ENCODE assay signal across 1 cellular context in the genomic region with DNA sequence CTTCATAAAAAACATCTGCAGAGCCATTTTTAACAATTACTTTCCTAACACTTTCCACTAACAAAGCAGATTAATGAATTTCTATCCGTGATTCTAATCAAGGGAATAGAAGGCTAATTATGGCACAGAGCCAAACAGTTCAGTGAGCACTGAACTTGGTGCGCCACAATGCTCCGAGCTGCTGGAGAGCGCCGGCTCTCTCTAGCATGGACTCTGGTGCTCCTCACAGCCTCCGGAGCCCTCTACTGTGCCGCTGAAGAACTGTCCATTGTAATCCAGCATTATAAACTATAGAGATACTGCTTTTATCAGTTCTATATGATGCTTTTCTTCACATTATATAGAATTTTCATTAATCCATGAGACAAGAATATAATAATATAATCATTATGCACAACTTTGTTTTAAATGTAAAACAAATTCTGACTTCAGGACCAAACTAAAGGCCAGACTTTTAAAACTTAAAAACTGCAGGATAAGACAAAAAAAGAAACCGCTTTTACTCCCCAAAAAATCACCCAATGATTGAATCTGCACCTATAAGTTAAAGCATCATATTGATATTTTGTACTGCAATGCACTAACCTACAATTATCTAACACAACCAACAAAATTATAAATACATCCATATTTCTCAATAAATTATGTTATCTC.
TF ChIP-seq lines count a peak whose summit lies in the region.

No MANE protein-coding gene starts in this region.

TF ChIP-seq in HepG2, 621 proteins besides CTCF, POLR2A, EP300 and RAD21 (continued from another document and continues in another):
- TF ChIP-seq, protein P1, sequence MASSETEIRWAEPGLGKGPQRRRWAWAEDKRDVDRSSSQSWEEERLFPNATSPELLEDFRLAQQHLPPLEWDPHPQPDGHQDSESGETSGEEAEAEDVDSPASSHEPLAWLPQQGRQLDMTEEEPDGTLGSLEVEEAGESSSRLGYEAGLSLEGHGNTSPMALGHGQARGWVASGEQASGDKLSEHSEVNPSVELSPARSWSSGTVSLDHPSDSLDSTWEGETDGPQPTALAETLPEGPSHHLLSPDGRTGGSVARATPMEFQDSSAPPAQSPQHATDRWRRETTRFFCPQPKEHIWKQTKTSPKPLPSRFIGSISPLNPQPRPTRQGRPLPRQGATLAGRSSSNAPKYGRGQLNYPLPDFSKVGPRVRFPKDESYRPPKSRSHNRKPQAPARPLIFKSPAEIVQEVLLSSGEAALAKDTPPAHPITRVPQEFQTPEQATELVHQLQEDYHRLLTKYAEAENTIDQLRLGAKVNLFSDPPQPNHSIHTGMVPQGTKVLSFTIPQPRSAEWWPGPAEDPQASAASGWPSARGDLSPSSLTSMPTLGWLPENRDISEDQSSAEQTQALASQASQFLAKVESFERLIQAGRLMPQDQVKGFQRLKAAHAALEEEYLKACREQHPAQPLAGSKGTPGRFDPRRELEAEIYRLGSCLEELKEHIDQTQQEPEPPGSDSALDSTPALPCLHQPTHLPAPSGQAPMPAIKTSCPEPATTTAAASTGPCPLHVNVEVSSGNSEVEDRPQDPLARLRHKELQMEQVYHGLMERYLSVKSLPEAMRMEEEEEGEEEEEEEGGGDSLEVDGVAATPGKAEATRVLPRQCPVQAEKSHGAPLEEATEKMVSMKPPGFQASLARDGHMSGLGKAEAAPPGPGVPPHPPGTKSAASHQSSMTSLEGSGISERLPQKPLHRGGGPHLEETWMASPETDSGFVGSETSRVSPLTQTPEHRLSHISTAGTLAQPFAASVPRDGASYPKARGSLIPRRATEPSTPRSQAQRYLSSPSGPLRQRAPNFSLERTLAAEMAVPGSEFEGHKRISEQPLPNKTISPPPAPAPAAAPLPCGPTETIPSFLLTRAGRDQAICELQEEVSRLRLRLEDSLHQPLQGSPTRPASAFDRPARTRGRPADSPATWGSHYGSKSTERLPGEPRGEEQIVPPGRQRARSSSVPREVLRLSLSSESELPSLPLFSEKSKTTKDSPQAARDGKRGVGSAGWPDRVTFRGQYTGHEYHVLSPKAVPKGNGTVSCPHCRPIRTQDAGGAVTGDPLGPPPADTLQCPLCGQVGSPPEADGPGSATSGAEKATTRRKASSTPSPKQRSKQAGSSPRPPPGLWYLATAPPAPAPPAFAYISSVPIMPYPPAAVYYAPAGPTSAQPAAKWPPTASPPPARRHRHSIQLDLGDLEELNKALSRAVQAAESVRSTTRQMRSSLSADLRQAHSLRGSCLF (CRISPR knock-in tag; IDR thresholded peaks at IDR 0.05; ENCODE audit: borderline replicate concordance): no peak
- TF ChIP-seq, protein P2, sequence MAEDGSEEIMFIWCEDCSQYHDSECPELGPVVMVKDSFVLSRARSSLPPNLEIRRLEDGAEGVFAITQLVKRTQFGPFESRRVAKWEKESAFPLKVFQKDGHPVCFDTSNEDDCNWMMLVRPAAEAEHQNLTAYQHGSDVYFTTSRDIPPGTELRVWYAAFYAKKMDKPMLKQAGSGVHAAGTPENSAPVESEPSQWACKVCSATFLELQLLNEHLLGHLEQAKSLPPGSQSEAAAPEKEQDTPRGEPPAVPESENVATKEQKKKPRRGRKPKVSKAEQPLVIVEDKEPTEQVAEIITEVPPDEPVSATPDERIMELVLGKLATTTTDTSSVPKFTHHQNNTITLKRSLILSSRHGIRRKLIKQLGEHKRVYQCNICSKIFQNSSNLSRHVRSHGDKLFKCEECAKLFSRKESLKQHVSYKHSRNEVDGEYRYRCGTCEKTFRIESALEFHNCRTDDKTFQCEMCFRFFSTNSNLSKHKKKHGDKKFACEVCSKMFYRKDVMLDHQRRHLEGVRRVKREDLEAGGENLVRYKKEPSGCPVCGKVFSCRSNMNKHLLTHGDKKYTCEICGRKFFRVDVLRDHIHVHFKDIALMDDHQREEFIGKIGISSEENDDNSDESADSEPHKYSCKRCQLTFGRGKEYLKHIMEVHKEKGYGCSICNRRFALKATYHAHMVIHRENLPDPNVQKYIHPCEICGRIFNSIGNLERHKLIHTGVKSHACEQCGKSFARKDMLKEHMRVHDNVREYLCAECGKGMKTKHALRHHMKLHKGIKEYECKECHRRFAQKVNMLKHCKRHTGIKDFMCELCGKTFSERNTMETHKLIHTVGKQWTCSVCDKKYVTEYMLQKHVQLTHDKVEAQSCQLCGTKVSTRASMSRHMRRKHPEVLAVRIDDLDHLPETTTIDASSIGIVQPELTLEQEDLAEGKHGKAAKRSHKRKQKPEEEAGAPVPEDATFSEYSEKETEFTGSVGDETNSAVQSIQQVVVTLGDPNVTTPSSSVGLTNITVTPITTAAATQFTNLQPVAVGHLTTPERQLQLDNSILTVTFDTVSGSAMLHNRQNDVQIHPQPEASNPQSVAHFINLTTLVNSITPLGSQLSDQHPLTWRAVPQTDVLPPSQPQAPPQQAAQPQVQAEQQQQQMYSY (CRISPR knock-in tag; IDR thresholded peaks at IDR 0.05): no peak
- TF ChIP-seq SALL1 (CRISPR knock-in tag; IDR thresholded peaks at IDR 0.05): 0 out of 2 replicates have a peak, but pooled peaks have one; percentile 16
- no peak for TF ChIP-seq ZNF256 (CRISPR knock-in tag; conservative IDR thresholded peaks at IDR 0.05)
- no peak for TF ChIP-seq HES4 (CRISPR knock-in tag; IDR thresholded peaks at IDR 0.05; ENCODE audit: borderline replicate concordance)
- TF ChIP-seq ZFY (CRISPR knock-in tag; IDR thresholded peaks at IDR 0.05): no peak
- no peak for TF ChIP-seq YEATS2 (CRISPR knock-in tag; IDR thresholded peaks at IDR 0.05; ENCODE audit: borderline replicate concordance)
- no peak for TF ChIP-seq ZNF484 (CRISPR knock-in tag; IDR thresholded peaks at IDR 0.05; ENCODE audit: borderline replicate concordance, low read depth)
- TF ChIP-seq NFKBIZ (CRISPR knock-in tag; IDR thresholded peaks at IDR 0.05): no peak
- 0 out of 2 replicates have a peak, but pooled peaks have one; percentile 26 for TF ChIP-seq ZBTB38 (CRISPR knock-in tag; IDR thresholded peaks at IDR 0.05)
- TF ChIP-seq MIXL1 (CRISPR knock-in tag; IDR thresholded peaks at IDR 0.05): peak; percentile 46; the same call in 1 of the 2 replicates
- no peak for TF ChIP-seq ATRX (CRISPR knock-in tag; IDR thresholded peaks at IDR 0.05; ENCODE audit: borderline replicate concordance)
- TF ChIP-seq ZSCAN9 (CRISPR knock-in tag; IDR thresholded peaks at IDR 0.05; ENCODE audit: borderline replicate concordance): 0 out of 2 replicates have a peak, but pooled peaks have one; percentile 23
- no peak for TF ChIP-seq ZNF761 (CRISPR knock-in tag; conservative IDR thresholded peaks at IDR 0.05)
- TF ChIP-seq SMC3 (IDR thresholded peaks at IDR 0.05; ENCODE audit: low read length): peak; percentile 78
- TF ChIP-seq, protein P3, sequence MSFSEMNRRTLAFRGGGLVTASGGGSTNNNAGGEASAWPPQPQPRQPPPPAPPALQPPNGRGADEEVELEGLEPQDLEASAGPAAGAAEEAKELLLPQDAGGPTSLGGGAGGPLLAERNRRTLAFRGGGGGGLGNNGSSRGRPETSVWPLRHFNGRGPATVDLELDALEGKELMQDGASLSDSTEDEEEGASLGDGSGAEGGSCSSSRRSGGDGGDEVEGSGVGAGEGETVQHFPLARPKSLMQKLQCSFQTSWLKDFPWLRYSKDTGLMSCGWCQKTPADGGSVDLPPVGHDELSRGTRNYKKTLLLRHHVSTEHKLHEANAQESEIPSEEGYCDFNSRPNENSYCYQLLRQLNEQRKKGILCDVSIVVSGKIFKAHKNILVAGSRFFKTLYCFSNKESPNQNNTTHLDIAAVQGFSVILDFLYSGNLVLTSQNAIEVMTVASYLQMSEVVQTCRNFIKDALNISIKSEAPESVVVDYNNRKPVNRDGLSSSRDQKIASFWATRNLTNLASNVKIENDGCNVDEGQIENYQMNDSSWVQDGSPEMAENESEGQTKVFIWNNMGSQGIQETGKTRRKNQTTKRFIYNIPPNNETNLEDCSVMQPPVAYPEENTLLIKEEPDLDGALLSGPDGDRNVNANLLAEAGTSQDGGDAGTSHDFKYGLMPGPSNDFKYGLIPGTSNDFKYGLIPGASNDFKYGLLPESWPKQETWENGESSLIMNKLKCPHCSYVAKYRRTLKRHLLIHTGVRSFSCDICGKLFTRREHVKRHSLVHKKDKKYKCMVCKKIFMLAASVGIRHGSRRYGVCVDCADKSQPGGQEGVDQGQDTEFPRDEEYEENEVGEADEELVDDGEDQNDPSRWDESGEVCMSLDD (CRISPR knock-in tag; IDR thresholded peaks at IDR 0.05; ENCODE audit: borderline replicate concordance): no peak
- no peak for TF ChIP-seq ZNF20 (CRISPR knock-in tag; IDR thresholded peaks at IDR 0.05)
- TF ChIP-seq MEIS2 (CRISPR knock-in tag; IDR thresholded peaks at IDR 0.05): no peak
- TF ChIP-seq CHCHD3 (CRISPR knock-in tag; IDR thresholded peaks at IDR 0.05): no peak
- TF ChIP-seq, protein P4, sequence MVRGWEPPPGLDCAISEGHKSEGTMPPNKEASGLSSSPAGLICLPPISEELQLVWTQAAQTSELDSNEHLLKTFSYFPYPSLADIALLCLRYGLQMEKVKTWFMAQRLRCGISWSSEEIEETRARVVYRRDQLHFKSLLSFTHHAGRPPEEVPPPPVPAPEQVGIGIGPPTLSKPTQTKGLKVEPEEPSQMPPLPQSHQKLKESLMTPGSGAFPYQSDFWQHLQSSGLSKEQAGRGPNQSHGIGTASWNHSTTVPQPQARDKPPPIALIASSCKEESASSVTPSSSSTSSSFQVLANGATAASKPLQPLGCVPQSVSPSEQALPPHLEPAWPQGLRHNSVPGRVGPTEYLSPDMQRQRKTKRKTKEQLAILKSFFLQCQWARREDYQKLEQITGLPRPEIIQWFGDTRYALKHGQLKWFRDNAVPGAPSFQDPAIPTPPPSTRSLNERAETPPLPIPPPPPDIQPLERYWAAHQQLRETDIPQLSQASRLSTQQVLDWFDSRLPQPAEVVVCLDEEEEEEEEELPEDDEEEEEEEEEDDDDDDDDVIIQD (CRISPR knock-in tag; IDR thresholded peaks at IDR 0.05; ENCODE audit: low read depth): peak; percentile 42; the same call in 1 of the 2 replicates
- TF ChIP-seq, protein P5, sequence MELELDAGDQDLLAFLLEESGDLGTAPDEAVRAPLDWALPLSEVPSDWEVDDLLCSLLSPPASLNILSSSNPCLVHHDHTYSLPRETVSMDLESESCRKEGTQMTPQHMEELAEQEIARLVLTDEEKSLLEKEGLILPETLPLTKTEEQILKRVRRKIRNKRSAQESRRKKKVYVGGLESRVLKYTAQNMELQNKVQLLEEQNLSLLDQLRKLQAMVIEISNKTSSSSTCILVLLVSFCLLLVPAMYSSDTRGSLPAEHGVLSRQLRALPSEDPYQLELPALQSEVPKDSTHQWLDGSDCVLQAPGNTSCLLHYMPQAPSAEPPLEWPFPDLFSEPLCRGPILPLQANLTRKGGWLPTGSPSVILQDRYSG (CRISPR knock-in tag; IDR thresholded peaks at IDR 0.05): no peak
- no peak for TF ChIP-seq ZNF34 (CRISPR knock-in tag; IDR thresholded peaks at IDR 0.05; ENCODE audit: borderline replicate concordance)
- TF ChIP-seq, protein P6, sequence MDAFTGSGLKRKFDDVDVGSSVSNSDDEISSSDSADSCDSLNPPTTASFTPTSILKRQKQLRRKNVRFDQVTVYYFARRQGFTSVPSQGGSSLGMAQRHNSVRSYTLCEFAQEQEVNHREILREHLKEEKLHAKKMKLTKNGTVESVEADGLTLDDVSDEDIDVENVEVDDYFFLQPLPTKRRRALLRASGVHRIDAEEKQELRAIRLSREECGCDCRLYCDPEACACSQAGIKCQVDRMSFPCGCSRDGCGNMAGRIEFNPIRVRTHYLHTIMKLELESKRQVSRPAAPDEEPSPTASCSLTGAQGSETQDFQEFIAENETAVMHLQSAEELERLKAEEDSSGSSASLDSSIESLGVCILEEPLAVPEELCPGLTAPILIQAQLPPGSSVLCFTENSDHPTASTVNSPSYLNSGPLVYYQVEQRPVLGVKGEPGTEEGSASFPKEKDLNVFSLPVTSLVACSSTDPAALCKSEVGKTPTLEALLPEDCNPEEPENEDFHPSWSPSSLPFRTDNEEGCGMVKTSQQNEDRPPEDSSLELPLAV (CRISPR knock-in tag; conservative IDR thresholded peaks at IDR 0.05; ENCODE audit: low read depth): no peak
- TF ChIP-seq EHMT2 (IDR thresholded peaks at IDR 0.05; ENCODE audit: borderline replicate concordance, low read depth, low read length): no peak
- TF ChIP-seq RXRB (CRISPR knock-in tag; IDR thresholded peaks at IDR 0.05; ENCODE audit: borderline replicate concordance): peak; percentile 33; the same call in 1 of the 2 replicates
- 0 out of 2 replicates have a peak, but pooled peaks have one; percentile 58 for TF ChIP-seq IRF2 (CRISPR knock-in tag; IDR thresholded peaks at IDR 0.05)
- TF ChIP-seq, protein P7, sequence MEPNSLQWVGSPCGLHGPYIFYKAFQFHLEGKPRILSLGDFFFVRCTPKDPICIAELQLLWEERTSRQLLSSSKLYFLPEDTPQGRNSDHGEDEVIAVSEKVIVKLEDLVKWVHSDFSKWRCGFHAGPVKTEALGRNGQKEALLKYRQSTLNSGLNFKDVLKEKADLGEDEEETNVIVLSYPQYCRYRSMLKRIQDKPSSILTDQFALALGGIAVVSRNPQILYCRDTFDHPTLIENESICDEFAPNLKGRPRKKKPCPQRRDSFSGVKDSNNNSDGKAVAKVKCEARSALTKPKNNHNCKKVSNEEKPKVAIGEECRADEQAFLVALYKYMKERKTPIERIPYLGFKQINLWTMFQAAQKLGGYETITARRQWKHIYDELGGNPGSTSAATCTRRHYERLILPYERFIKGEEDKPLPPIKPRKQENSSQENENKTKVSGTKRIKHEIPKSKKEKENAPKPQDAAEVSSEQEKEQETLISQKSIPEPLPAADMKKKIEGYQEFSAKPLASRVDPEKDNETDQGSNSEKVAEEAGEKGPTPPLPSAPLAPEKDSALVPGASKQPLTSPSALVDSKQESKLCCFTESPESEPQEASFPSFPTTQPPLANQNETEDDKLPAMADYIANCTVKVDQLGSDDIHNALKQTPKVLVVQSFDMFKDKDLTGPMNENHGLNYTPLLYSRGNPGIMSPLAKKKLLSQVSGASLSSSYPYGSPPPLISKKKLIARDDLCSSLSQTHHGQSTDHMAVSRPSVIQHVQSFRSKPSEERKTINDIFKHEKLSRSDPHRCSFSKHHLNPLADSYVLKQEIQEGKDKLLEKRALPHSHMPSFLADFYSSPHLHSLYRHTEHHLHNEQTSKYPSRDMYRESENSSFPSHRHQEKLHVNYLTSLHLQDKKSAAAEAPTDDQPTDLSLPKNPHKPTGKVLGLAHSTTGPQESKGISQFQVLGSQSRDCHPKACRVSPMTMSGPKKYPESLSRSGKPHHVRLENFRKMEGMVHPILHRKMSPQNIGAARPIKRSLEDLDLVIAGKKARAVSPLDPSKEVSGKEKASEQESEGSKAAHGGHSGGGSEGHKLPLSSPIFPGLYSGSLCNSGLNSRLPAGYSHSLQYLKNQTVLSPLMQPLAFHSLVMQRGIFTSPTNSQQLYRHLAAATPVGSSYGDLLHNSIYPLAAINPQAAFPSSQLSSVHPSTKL (CRISPR knock-in tag; IDR thresholded peaks at IDR 0.05): 0 out of 2 replicates have a peak, but pooled peaks have one; percentile 35
- TF ChIP-seq, protein P8, sequence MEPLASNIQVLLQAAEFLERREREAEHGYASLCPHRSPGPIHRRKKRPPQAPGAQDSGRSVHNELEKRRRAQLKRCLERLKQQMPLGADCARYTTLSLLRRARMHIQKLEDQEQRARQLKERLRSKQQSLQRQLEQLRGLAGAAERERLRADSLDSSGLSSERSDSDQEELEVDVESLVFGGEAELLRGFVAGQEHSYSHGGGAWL (CRISPR knock-in tag; IDR thresholded peaks at IDR 0.05): no peak
- TF ChIP-seq ZNF282 (IDR thresholded peaks at IDR 0.05; ENCODE audit: partially characterized antibody): no peak
- TF ChIP-seq SMARCE1 (IDR thresholded peaks at IDR 0.05; ENCODE audit: borderline replicate concordance): no peak
- TF ChIP-seq, protein P9, sequence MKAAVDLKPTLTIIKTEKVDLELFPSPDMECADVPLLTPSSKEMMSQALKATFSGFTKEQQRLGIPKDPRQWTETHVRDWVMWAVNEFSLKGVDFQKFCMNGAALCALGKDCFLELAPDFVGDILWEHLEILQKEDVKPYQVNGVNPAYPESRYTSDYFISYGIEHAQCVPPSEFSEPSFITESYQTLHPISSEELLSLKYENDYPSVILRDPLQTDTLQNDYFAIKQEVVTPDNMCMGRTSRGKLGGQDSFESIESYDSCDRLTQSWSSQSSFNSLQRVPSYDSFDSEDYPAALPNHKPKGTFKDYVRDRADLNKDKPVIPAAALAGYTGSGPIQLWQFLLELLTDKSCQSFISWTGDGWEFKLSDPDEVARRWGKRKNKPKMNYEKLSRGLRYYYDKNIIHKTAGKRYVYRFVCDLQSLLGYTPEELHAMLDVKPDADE (CRISPR knock-in tag; IDR thresholded peaks at IDR 0.05): no peak
- no peak for TF ChIP-seq ISX (CRISPR knock-in tag; conservative IDR thresholded peaks at IDR 0.05)
